In the genomic region with DNA sequence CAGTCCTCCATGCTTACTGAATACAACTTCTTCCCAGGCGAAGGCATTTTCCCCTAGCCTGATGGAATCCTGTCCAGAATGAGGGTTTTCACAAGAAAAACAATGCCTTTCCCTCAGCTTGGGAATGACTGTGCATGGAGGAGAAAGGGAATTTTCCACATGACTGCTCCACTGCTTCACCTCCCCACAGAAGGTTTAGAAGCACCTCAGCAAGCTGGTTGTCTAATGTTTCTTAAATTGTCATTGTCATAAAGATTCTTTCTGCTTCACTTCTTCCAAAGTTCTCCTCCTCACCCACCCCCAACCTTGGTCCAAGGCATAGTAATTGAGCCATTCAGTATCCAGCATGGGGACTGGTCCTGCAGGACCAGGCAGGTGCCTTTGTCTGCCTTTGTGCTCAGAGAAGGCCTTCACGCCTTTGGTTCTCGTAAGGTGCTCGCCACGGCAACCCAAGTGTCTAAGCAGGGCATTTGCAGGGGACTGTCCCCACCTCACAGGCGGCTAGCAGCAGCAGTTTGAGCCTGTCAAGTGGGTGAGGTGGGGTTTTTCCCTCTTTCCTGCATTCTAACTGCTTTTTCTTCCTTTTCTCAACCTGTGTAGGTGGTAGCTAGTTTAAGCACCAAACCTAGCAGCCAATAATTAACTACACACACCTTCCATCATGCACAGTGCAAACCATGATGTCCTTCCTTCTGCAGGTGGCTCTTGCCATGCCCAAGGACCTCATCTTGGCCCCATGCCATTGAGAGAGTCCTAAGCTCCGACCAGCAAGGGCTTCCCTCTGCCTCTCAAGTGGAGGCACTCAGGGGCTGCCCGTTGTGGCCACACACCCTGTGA, we compare ENCODE assay signal across 8 cellular contexts.
DNase-seq lines count a peak whose midpoint lies in the region; ATAC-seq lines count a peak whose summit lies in the region.

No MANE protein-coding gene starts in this region.

- 83% methylated on average over 8 of the region's 8 CpGs for WGBS in right cardiac atrium

- no peaks in the 10 kb centered on the region for H3K27me3 ChIP-seq in right cardiac atrium (ENCODE audit: control insufficient read depth, insufficient read depth)

- no peak overlapping the region for H3K27ac ChIP-seq in right cardiac atrium (ENCODE audit: low read length)

- peaks cover 0 to 5% (median 0%) of the 10 kb centered on the region in 7 donors for H3K9me3 Mint-ChIP-seq in naive B cell

- no peak overlapping the region for H3K4me3 ChIP-seq in right cardiac atrium (ENCODE audit: low read length)

- peaks cover 0 to 8% of the 10 kb centered on the region in 2 donors for H3K36me3 Mint-ChIP-seq in naive B cell

- peak; percentile 67 for DNase-seq in naive B cell
- DNase-seq in effector CD8-positive, alpha-beta T cell (lab: John Stamatoyannopoulos, UW), result no peak
- DNase-seq in NCI-H2227 treated with DMSO at 0.1 percent for 48 hours (lab: John Stamatoyannopoulos, UW), result no peak
- DNase-seq in NCI-H446 treated with DMSO at 0.1 percent for 48 hours (lab: John Stamatoyannopoulos, UW), result no peak
- DNase-seq in right cardiac atrium, result no peak

- H3K4me1 Mint-ChIP-seq in naive B cell, result peaks cover 45 to 83% (median 58%) of the 10 kb centered on the region in 3 donors

- no peaks in the 10 kb centered on the region for H3K27me3 Mint-ChIP-seq in naive B cell

- peak overlapping the region in 7 of 8 donors; percentile 33 to 85 (median 61) for H3K4me3 Mint-ChIP-seq in naive B cell

- intact Hi-C loops in right cardiac atrium (cut with DNase I), result no loop called here

- H3K4me1 ChIP-seq in right cardiac atrium (ENCODE audit: control insufficient read depth, insufficient read depth, low read length), result no peaks in the 10 kb centered on the region

- peaks cover 2% of the 10 kb centered on the region for H3K9me3 ChIP-seq in right cardiac atrium (ENCODE audit: control insufficient read depth, low read length)

- H3K27ac Mint-ChIP-seq in naive B cell, result peak overlapping the region in 4 of 6 donors; percentile 51 to 88 (median 82)

- ATAC-seq in GM18498 (IDR thresholded peaks at IDR 0.05; ENCODE audit: unreplicated experiment), result peak; percentile 52
- ATAC-seq in GM21381 (IDR thresholded peaks at IDR 0.05; ENCODE audit: unreplicated experiment), result peak; percentile 48
- peak; percentile 53 for ATAC-seq in HG03571 (IDR thresholded peaks at IDR 0.05; ENCODE audit: unreplicated experiment)
- peak; percentile 64 for ATAC-seq in naive B cell (ENCODE audit: low read depth in 2 of 2)
- no peak for ATAC-seq in right cardiac atrium

Comparison
In these comparisons a context has a peak if more than half of its experiments do, and no peak if none do; other contexts are left out.
1. ATAC-seq: peak in GM18498 (single experiment), GM21381 (single experiment), HG03571 (single experiment) and naive B cell (2 of 2); none in right cardiac atrium (0 of 2).